Comparison of ENCODE assay signal across 17 cellular contexts in genomic region chr10:122045212-122045611, GRCh38. TPM values are rescaled to one million over a fixed set of nuclear protein-coding genes. Genes with fewer than 3 reads are reported as not detected.
DNase-seq lines count a peak whose midpoint lies in the region; ATAC-seq and TF ChIP-seq lines count a peak whose summit lies in the region.
"Had no signal": no experiment of that assay in that cellular context is flagged by ENCODE, and none has a peak within 500 bp of the region (broad histone marks: within the 10 kb centered on the region; RNA-seq: fewer than 3 reads in every experiment).

No MANE protein-coding gene starts in this region.

- no peak overlapping the region for H3K9ac ChIP-seq in iPS-18a (ENCODE audit: low read length)

- 83 to 88% methylated on average over 5 of the region's 5 CpGs for WGBS in heart right ventricle, 2 donors
- 83% methylated on average over 5 of the region's 5 CpGs for WGBS in prostate gland
- 35 to 46% methylated on average over 5 of the region's 5 CpGs for WGBS in aorta, 2 donors

- DNase-seq in heart right ventricle = no peak
- DNase-seq in cardiac septum (ENCODE audit: low spot score) = no peak
- no peak for DNase-seq in prostate gland (ENCODE audit: low spot score)
- DNase-seq in aorta = no peak
- DNase-seq in C1 segment of cervical spinal cord (lab: John Stamatoyannopoulos, UW) = no peak
- no peak for DNase-seq in GDM1 (lab: John Stamatoyannopoulos, UW)
- DNase-seq: activated CD4-positive, alpha-beta T cell treated with anti-CD3 and anti-CD28 coated beads for 1 hour; activated CD8-positive, alpha-beta memory T cell treated with anti-CD3 and anti-CD28 coated beads for 24 hours; activated naive CD4-positive, alpha-beta T cell treated with anti-CD3 and anti-CD28 coated beads, Interleukin-2, amount 50 U/mL, for 16 hours; activated T-cell treated with anti-CD3 and anti-CD28 coated beads, Interleukin-2, amount 50 U/mL, for 4 hours; KG1; stimulated activated CD4-positive, alpha-beta T cell treated with anti-CD3 and anti-CD28 coated beads, Interleukin-2, amount 100 ng/mL, for 48 hours; stimulated activated naive CD4-positive, alpha-beta T cell treated with Interleukin-2 at 50 U/mL for 16 hours had no signal

- intact Hi-C loops in heart right ventricle (cut with DNase I) (no loop called here), cardiac septum (cut with DNase I) (loop anchor here (5.0 kb wide), 1 partner anchor 73 kb away; no protein-coding TSS in a partner anchor), prostate gland (cut with DNase I) (loop anchor here (5.0 kb wide), 1 partner anchor 68 kb away; the partner anchor contains the start of gene NSMCE4A), aorta (cut with DNase I) (loop anchor here in 1 of 2 donors (10.0 kb wide), 1 partner anchor 50 kb away; no protein-coding TSS in a partner anchor)

- H3K9me3 ChIP-seq in heart right ventricle = no peaks in the 10 kb centered on the region
- H3K9me3 ChIP-seq in iPS-18a (ENCODE audit: control insufficient read depth, low read depth, low read length) = no peaks in the 10 kb centered on the region
- H3K9me3 ChIP-seq in prostate gland = no peaks in the 10 kb centered on the region
- no peaks in the 10 kb centered on the region for H3K9me3 ChIP-seq in aorta (ENCODE audit: control insufficient read depth, low read length)
- H3K9me3 ChIP-seq: ovary had no signal

- TF ChIP-seq CTCF in heart right ventricle (IDR thresholded peaks at IDR 0.05) = no peak
- no peak for TF ChIP-seq CTCF in prostate gland (IDR thresholded peaks at IDR 0.05)

- TF ChIP-seq POLR2A in prostate gland (IDR thresholded peaks at IDR 0.05) = no peak

- H3K27ac ChIP-seq in heart right ventricle = peak overlapping the region in 9 of 10 donors; percentile 30 to 82 (median 54)
- H3K27ac ChIP-seq in iPS-18a (ENCODE audit: low read length) = no peak overlapping the region
- peak overlapping the region; percentile 79 to 81 for H3K27ac ChIP-seq in prostate gland
- H3K27ac ChIP-seq in aorta (ENCODE audit: low read depth in 1 of 2, low read length in 2 of 2) = peak overlapping the region; percentile 16 to 66
- H3K27ac ChIP-seq: ovary, skin epidermis had no signal

- peaks cover 0 to under 1% (median 0%) of the 10 kb centered on the region in 9 donors for H3K36me3 ChIP-seq in heart right ventricle
- no peaks in the 10 kb centered on the region for H3K36me3 ChIP-seq in iPS-18a (ENCODE audit: control insufficient read depth, low read depth, low read length)
- H3K36me3 ChIP-seq in prostate gland = no peaks in the 10 kb centered on the region
- H3K36me3 ChIP-seq in aorta (ENCODE audit: control insufficient read depth in 1 of 2, insufficient read depth in 2 of 2, low read length in 1 of 2) = no peaks in the 10 kb centered on the region
- H3K36me3 ChIP-seq: ovary had no signal

- no peaks in the 10 kb centered on the region for H3K27me3 ChIP-seq in heart right ventricle
- H3K27me3 ChIP-seq in iPS-18a (ENCODE audit: control insufficient read depth, insufficient read depth, low read length) = no peaks in the 10 kb centered on the region
- H3K27me3 ChIP-seq in prostate gland (replicated peaks; ENCODE audit: insufficient read depth) = no peaks in the 10 kb centered on the region
- H3K27me3 ChIP-seq in aorta (ENCODE audit: control insufficient read depth in 1 of 2, insufficient read depth in 2 of 2, low read length in 1 of 2) = no peaks in the 10 kb centered on the region
- H3K27me3 ChIP-seq: ovary had no signal

- H3K4me3 ChIP-seq in heart right ventricle (no peak overlapping the region), iPS-18a (ENCODE audit: low read length) (peak overlapping the region; percentile 14), prostate gland (no peak overlapping the region), aorta (ENCODE audit: low read length in 2 of 2) (no peak overlapping the region)
- H3K4me3 ChIP-seq: ovary, skin epidermis had no signal

- H3K4me1 ChIP-seq in heart right ventricle (peaks cover 0 to 36% (median 16%) of the 10 kb centered on the region in 9 donors), iPS-18a (ENCODE audit: control insufficient read depth, low read depth, low read length) (peaks cover 14% of the 10 kb centered on the region), prostate gland (replicated peaks) (peaks cover 9% of the 10 kb centered on the region), aorta (ENCODE audit: control insufficient read depth in 1 of 2, insufficient read depth in 2 of 2, low read length in 2 of 2) (no peaks in the 10 kb centered on the region)

- no peak for ATAC-seq in heart right ventricle
- no peak for ATAC-seq in aorta (ENCODE audit: low FRiP score)
- no peak for ATAC-seq in GM19463 (IDR thresholded peaks at IDR 0.05; ENCODE audit: unreplicated experiment)
- ATAC-seq: activated T-cell treated with anti-CD3 and anti-CD28 coated beads, Interleukin-2, amount 50 U/mL, for 4 hours had no signal

RNA-seq across cellular contexts. Expression of gene TACC2, which starts 56.2 kb away (rescaled TPM):
- total RNA-seq in heart right ventricle = 100 to 1,000 TPM; 266 to 451 (median 378) TPM
- polyA plus RNA-seq in heart right ventricle = 100 to 1,000 TPM in 1 of 2 donors, 10 to 100 TPM in 1; 68.1 to 314 TPM
- 282 TPM for total RNA-seq in cardiac septum
- 100 to 1,000 TPM; 101 to 140 TPM for total RNA-seq in prostate gland
- 10 to 100 TPM; 60.7 to 74.4 TPM for total RNA-seq in aorta
- polyA plus RNA-seq in aorta = 10 to 100 TPM; 25.8 to 41.0 TPM

Comparison
In these comparisons a context has a peak if more than half of its experiments do, and no peak if none do; other contexts are left out.
1. intact Hi-C loops: an anchor here in cardiac septum (5.0 kb wide) and prostate gland (5.0 kb wide); none called in heart right ventricle.